In genomic region chr11:1826552-1827094, GRCh38 we compare ENCODE assay signal across 9 cellular contexts. TPM values are rescaled to one million over a fixed set of nuclear protein-coding genes. Genes with fewer than 3 reads are reported as not detected.
DNase-seq lines count a peak whose midpoint lies in the region; ATAC-seq and TF ChIP-seq lines count a peak whose summit lies in the region.
"Had no signal": no experiment of that assay in that cellular context is flagged by ENCODE, and none has a peak within 500 bp of the region (broad histone marks: within the 10 kb centered on the region; RNA-seq: fewer than 3 reads in every experiment).

No MANE protein-coding gene starts in this region.

- 56 to 57% methylated on average over 15 of the region's 15 CpGs for WGBS in heart right ventricle, 2 donors
- no CpG with 5 or more reads among the region's 15 CpGs for WGBS in gastroesophageal sphincter (ENCODE audit: low coverage in 1 of 2), 2 donors

- no peaks in the 10 kb centered on the region for H3K9me3 ChIP-seq in heart right ventricle
- H3K9me3 ChIP-seq in gastroesophageal sphincter, result no peaks in the 10 kb centered on the region

- H3K27me3 ChIP-seq in heart right ventricle, result peaks cover 0 to 33% (median 9%) of the 10 kb centered on the region in 7 donors
- H3K27me3 ChIP-seq in gastroesophageal sphincter, result peaks cover 60% of the 10 kb centered on the region

- no peak overlapping the region for H3K4me3 Mint-ChIP-seq in WTC11

- no peak for TF ChIP-seq POLR2A in gastroesophageal sphincter (IDR thresholded peaks at IDR 0.05)

- no peak overlapping the region for H3K27ac Mint-ChIP-seq in WTC11

- H3K4me1 ChIP-seq in heart right ventricle (peaks cover 2 to 22% (median 13%) of the 10 kb centered on the region in 9 donors), gastroesophageal sphincter (peaks cover 0 to 13% (median 0%) of the 10 kb centered on the region in 3 donors)

- intact Hi-C loops in heart right ventricle (cut with DNase I) (loop anchor here in 2 of 10 donors (5.0 to 10.0 kb wide), 3 partner anchors 52 to 119 kb away; partner anchors contain the start of gene IFITM10 (in 1 of the 2)), Right ventricle myocardium inferior (cut with DNase I) (no loop called here)

- peak in 6 of 8 donors; percentile 2 to 24 (median 13) for ATAC-seq in heart right ventricle
- ATAC-seq in Right ventricle myocardium inferior, result no peak
- peak; percentile 25; the same call in 1 of the 2 replicates for ATAC-seq in WTC11
- no peak for ATAC-seq in gastroesophageal sphincter
- ATAC-seq in HG03175 (IDR thresholded peaks at IDR 0.05; ENCODE audit: unreplicated experiment), result no peak
- ATAC-seq in GM19351 (IDR thresholded peaks at IDR 0.05; ENCODE audit: unreplicated experiment), result no peak

- CTCF ChIA-PET in WTC11 (lab: Charles Lee), result interaction anchor here (0.8 to 5.6 kb wide), 8 partner anchors 14 to 330 kb away, joined by 3 to 93 read pairs (median 12); no protein-coding TSS in a partner anchor

- TF ChIP-seq CTCF in heart right ventricle (IDR thresholded peaks at IDR 0.05) (no peak), WTC11 (IDR thresholded peaks at IDR 0.05) (no peak), gastroesophageal sphincter (IDR thresholded peaks at IDR 0.05) (no peak)

- H3K4me1 Mint-ChIP-seq in WTC11, result peaks cover 2% of the 10 kb centered on the region; the same call in 1 of the 2 replicates

- peaks cover 4% of the 10 kb centered on the region; the same call in 1 of the 2 replicates for H3K9me3 Mint-ChIP-seq in WTC11

- no peaks in the 10 kb centered on the region; the same call in none of the 2 replicates for H3K27me3 Mint-ChIP-seq in WTC11 (ENCODE audit: low read depth)

- H3K4me3 ChIP-seq in heart right ventricle (no peak overlapping the region), gastroesophageal sphincter (no peak overlapping the region)

- POLR2A ChIA-PET in WTC11 (lab: Charles Lee), result no interaction called here

- H3K36me3 Mint-ChIP-seq in WTC11, result no peaks in the 10 kb centered on the region

- no peak for TF ChIP-seq EP300 in gastroesophageal sphincter (IDR thresholded peaks at IDR 0.05)

- H3K36me3 ChIP-seq in heart right ventricle (no peaks in the 10 kb centered on the region), gastroesophageal sphincter (no peaks in the 10 kb centered on the region)

- peak overlapping the region in 6 of 10 donors; percentile 15 to 45 (median 36) for H3K27ac ChIP-seq in heart right ventricle
- no peak overlapping the region for H3K27ac ChIP-seq in gastroesophageal sphincter

- peak in 1 of 2 donors; percentile 22 for DNase-seq in heart right ventricle
- no peak for DNase-seq in Right ventricle myocardium inferior (ENCODE audit: missing footprints)
- peak; percentile 58 for DNase-seq in WTC11 (ENCODE audit: low spot score)
- DNase-seq in islet precursor cell, result peak; percentile 56
- no peak for DNase-seq in stimulated activated naive CD4-positive, alpha-beta T cell (lab: John Stamatoyannopoulos, UW)
- DNase-seq: activated CD8-positive, alpha-beta memory T cell treated with anti-CD3 and anti-CD28 coated beads, Interleukin-2, amount 50 U/mL, for 4 hours had no signal

TF ChIP-seq in WTC11, 78 proteins besides CTCF, POLR2A, EP300 and RAD21:
- TF ChIP-seq ZNF512 (CRISPR knock-in tag; IDR thresholded peaks at IDR 0.05; ENCODE audit: borderline replicate concordance) (no peak), HMGA2 (CRISPR knock-in tag; IDR thresholded peaks at IDR 0.05) (no peak), E2F5 (CRISPR knock-in tag; IDR thresholded peaks at IDR 0.05) (no peak), ZNF219 (CRISPR knock-in tag; IDR thresholded peaks at IDR 0.05; ENCODE audit: borderline replicate concordance) (no peak), GABPB1 (CRISPR knock-in tag; IDR thresholded peaks at IDR 0.05) (0 out of 2 replicates have a peak, but pooled peaks have one; percentile 8), RELA (CRISPR knock-in tag; IDR thresholded peaks at IDR 0.05; ENCODE audit: borderline replicate concordance) (no peak), SMAD3 (CRISPR knock-in tag; IDR thresholded peaks at IDR 0.05; ENCODE audit: borderline replicate concordance) (no peak), MYBL2 (CRISPR knock-in tag; IDR thresholded peaks at IDR 0.05) (no peak), STAT6 (CRISPR knock-in tag; conservative IDR thresholded peaks at IDR 0.05; ENCODE audit: low read depth) (no peak)

RNA-seq across cellular contexts. Expression of gene SYT8, which starts 8.2 kb away (rescaled TPM):
- total RNA-seq in heart right ventricle (not detected), Right ventricle myocardium inferior (not detected), WTC11 (2021) (0.37 TPM in 1 of 3 replicates, not detected in the others), gastroesophageal sphincter (1 to 10 TPM in 1 of 4 donors, not detected in 3; 2.2 TPM)
- polyA plus RNA-seq in heart right ventricle, result not detected

RNA-seq across cellular contexts. Expression of gene TNNI2, which starts 12.2 kb away (rescaled TPM):
- total RNA-seq in heart right ventricle (under 1 TPM in 3 of 10 donors, not detected in 7; 0.36 to 0.55 (median 0.46) TPM), Right ventricle myocardium inferior (0.35 TPM), WTC11 (2021) (0.41 TPM in 1 of 3 replicates, not detected in the others), gastroesophageal sphincter (1 to 10 TPM in 1 of 4 donors, not detected in 3; 1.0 TPM)
- polyA plus RNA-seq in heart right ventricle, result 1 to 10 TPM in 1 of 2 donors, under 1 TPM in 1; 0.71 to 1.2 TPM

RNA-seq across cellular contexts. Expression of gene LSP1, which starts 26.3 kb away (rescaled TPM):
- total RNA-seq in heart right ventricle (10 to 100 TPM; 16.0 to 57.2 (median 20.8) TPM), Right ventricle myocardium inferior (22.5 TPM), WTC11 (2021) (0.77 to 1.7 TPM (median 1.0 TPM) in 3 replicates), gastroesophageal sphincter (100 to 1,000 TPM in 1 of 4 donors, 10 to 100 TPM in 3; 13.4 to 133 (median 47.7) TPM)
- 10 to 100 TPM; 21.3 to 21.5 TPM for polyA plus RNA-seq in heart right ventricle

Comparison
In these comparisons a context has a peak if more than half of its experiments do, and no peak if none do; other contexts are left out.
1. ATAC-seq: peak in heart right ventricle (6 of 8) and WTC11 (single experiment); none in Right ventricle myocardium inferior (single experiment), gastroesophageal sphincter (single experiment), HG03175 (single experiment) and GM19351 (single experiment).
2. DNase-seq: peak in WTC11 (single experiment) and islet precursor cell (single experiment); none in Right ventricle myocardium inferior (single experiment) and stimulated activated naive CD4-positive, alpha-beta T cell (0 of 6).
3. H3K27ac ChIP-seq: peak in heart right ventricle (6 of 10); none in gastroesophageal sphincter (0 of 4).